11 cellular contexts compared by ENCODE assay signal in genomic region chr1:33060579-33061083, GRCh38. TPM values are rescaled to one million over a fixed set of nuclear protein-coding genes. Genes with fewer than 3 reads are reported as not detected.
A peak's percentile ranks its signal among the peaks of the same experiment; 100 is the strongest.
DNase-seq lines count a peak whose midpoint lies in the region; ATAC-seq, FAIRE-seq and TF ChIP-seq lines count a peak whose summit lies in the region.
"Had no signal": no experiment of that assay in that cellular context is flagged by ENCODE, and none has a peak within 500 bp of the region (broad histone marks: within the 10 kb centered on the region; RNA-seq: fewer than 3 reads in every experiment).

No MANE protein-coding gene starts in this region.

- POLR2A ChIA-PET in AG04450 (lab: Yijun Ruan, JAX) (interaction anchor here (0.7 to 1.4 kb wide), 2 partner anchors 39 to 81 kb away, joined by 3 to 5 read pairs; no protein-coding TSS in a partner anchor), Caco-2 (lab: Charles Lee) (no interaction called here)

- H3K4me3 ChIP-seq in AG04450 (ENCODE audit: low read depth, low read length) (no peak overlapping the region), NB4 (ENCODE audit: low read depth, low read length) (no peak overlapping the region), coronary artery (no peak overlapping the region), lung (no peak overlapping the region), Caco-2 (ENCODE audit: low read depth, low read length) (no peak overlapping the region)

- H3K4me1 Mint-ChIP-seq in Caco-2 (ENCODE audit: low read depth, unreplicated experiment), result peaks cover under 1% of the 10 kb centered on the region

- no peak overlapping the region for H3K27ac Mint-ChIP-seq in Caco-2 (ENCODE audit: unreplicated experiment)
- H3K27ac Mint-ChIP-seq: activated naive CD4-positive, alpha-beta T cell treated with anti-CD3 and anti-CD28 coated beads, Interleukin-2, amount 50 U/mL, for 72 hours had no signal

- no peak for FAIRE-seq in RCC 7860 (lab: Jason Lieb, UNC)

- H3K27me3 Mint-ChIP-seq in Caco-2 (ENCODE audit: insufficient read depth, unreplicated experiment), result no peaks in the 10 kb centered on the region

- H3K4me3 Mint-ChIP-seq in Caco-2 (ENCODE audit: unreplicated experiment), result no peak overlapping the region

- TF ChIP-seq CTCF in AG04450 (IDR thresholded peaks at IDR 0.05; ENCODE audit: low read depth, low read length) (no peak), NB4 (IDR thresholded peaks at IDR 0.05; ENCODE audit: low read depth, low read length) (no peak), coronary artery (IDR thresholded peaks at IDR 0.05) (no peak), lung (IDR thresholded peaks at IDR 0.05; ENCODE audit: control extremely low read depth, extremely low read depth) (no peak), Caco-2 (IDR thresholded peaks at IDR 0.05; ENCODE audit: insufficient read depth in 1 of 2, low read depth in 1 of 2, low read length in 1 of 2, severe bottlenecking in 1 of 2, unreplicated experiment in 1 of 2) (no peak)

- peak overlapping the region; percentile 39 for H3K27ac ChIP-seq in AG04450 (ENCODE audit: low read depth, low read length)
- H3K27ac ChIP-seq in coronary artery, result peak overlapping the region; percentile 14 to 62
- H3K27ac ChIP-seq in lung (ENCODE audit: low read depth in 1 of 2, low read length in 1 of 2), result no peak overlapping the region

- 82 to 84% methylated on average over 2 of the region's 2 CpGs for WGBS in lung, 2 donors

- CTCF ChIA-PET in AG04450 (lab: Charles Lee) (no interaction called here), Caco-2 (lab: Charles Lee) (no interaction called here)

- no peak for TF ChIP-seq POLR2A in NB4 (IDR thresholded peaks at IDR 0.05; ENCODE audit: extremely low read depth, insufficient read length)

- peaks cover 5% of the 10 kb centered on the region for H3K36me3 Mint-ChIP-seq in Caco-2 (ENCODE audit: insufficient read depth, unreplicated experiment)

- H3K9me3 ChIP-seq in AG04450 (ENCODE audit: control insufficient read depth, insufficient read depth, low read length), result peaks cover 30% of the 10 kb centered on the region
- peaks cover 3 to 16% of the 10 kb centered on the region in 2 donors for H3K9me3 ChIP-seq in lung (ENCODE audit: control insufficient read depth in 2 of 2, insufficient read depth in 1 of 2, low read length in 1 of 2)
- H3K9me3 ChIP-seq in Caco-2, result peaks cover 9% of the 10 kb centered on the region

- ATAC-seq in lung (ENCODE audit: insufficient read depth, low FRiP score) (peak; percentile 72), GM21737 (IDR thresholded peaks at IDR 0.05; ENCODE audit: unreplicated experiment) (no peak)
- ATAC-seq: activated naive CD4-positive, alpha-beta T cell treated with anti-CD3 and anti-CD28 coated beads, Interleukin-2, amount 50 U/mL, for 72 hours had no signal

- peaks cover 2% of the 10 kb centered on the region for H3K27me3 ChIP-seq in AG04450 (ENCODE audit: control insufficient read depth, insufficient read depth, low read length)
- no peaks in the 10 kb centered on the region for H3K27me3 ChIP-seq in lung (ENCODE audit: control insufficient read depth, insufficient read depth)
- no peaks in the 10 kb centered on the region for H3K27me3 ChIP-seq in Caco-2 (replicated peaks; ENCODE audit: control insufficient read depth, insufficient read depth, low read length)

- H3K4me1 ChIP-seq in lung (ENCODE audit: control insufficient read depth in 2 of 2, insufficient read depth in 2 of 2, low read length in 2 of 2) (peaks cover 0 to 3% of the 10 kb centered on the region in 2 donors), Caco-2 (no peaks in the 10 kb centered on the region)

- peak; percentile 78 for DNase-seq in AG04450 (ENCODE audit: low read depth, low spot score)
- DNase-seq in NB4 (ENCODE audit: low read depth), result peak; percentile 57
- DNase-seq in coronary artery (ENCODE audit: low spot score), result no peak
- DNase-seq in lung (ENCODE audit: low spot score), result peak; percentile 34
- DNase-seq in Caco-2, result no peak
- no peak for DNase-seq in RCC 7860 (ENCODE audit: low spot score)
- DNase-seq in stimulated activated CD4-positive, alpha-beta T cell treated with anti-CD3 and anti-CD28 coated beads, Interleukin-15, amount 100 ng/mL, for 24 hours, result no peak
- DNase-seq: ACHN, NCI-H1048 had no signal

- no TSS peak for BruUV-seq in Caco-2 (replicated peaks; lab: Mats Ljungman, UMichigan)

- H3K9me3 Mint-ChIP-seq in Caco-2 (ENCODE audit: unreplicated experiment), result peaks cover 14% of the 10 kb centered on the region

- intact Hi-C loops in Caco-2 (cut with micrococcal nuclease; ENCODE audit: unreplicated experiment), result no loop called here

- no peaks in the 10 kb centered on the region for H3K36me3 ChIP-seq in lung (ENCODE audit: control insufficient read depth in 2 of 2, insufficient read depth in 2 of 2, low read length in 2 of 2)
- no peaks in the 10 kb centered on the region for H3K36me3 ChIP-seq in Caco-2 (ENCODE audit: control insufficient read depth, insufficient read depth, low read length)

RNA-seq across cellular contexts. Expression of gene AZIN2, which starts 20.3 kb away (rescaled TPM):
- polyA plus RNA-seq in AG04450 (2011; rRNA removed) (7.0 and 7.8 TPM in 2 replicates), lung (1 to 10 TPM; 1.2 to 1.5 TPM)
- polyA minus RNA-seq in AG04450 (2011; rRNA and poly(A)+ RNA removed), result 13.7 and 14.7 TPM in 2 replicates
- total RNA-seq in lung (10 to 100 TPM in 1 of 2 donors, 1 to 10 TPM in 1; 6.2 to 12.8 TPM), Caco-2 (2022) (1.5 and 2.3 TPM in 2 replicates)

RNA-seq across cellular contexts. Expression of gene AK2, which starts 23.9 kb away (rescaled TPM):
- polyA plus RNA-seq in AG04450 (2011; rRNA removed) (129 TPM in 2 replicates), lung (100 to 1,000 TPM in 1 of 2 donors, 10 to 100 TPM in 1; 87.6 to 115 TPM)
- polyA minus RNA-seq in AG04450 (2011; rRNA and poly(A)+ RNA removed), result 59.6 and 66.6 TPM in 2 replicates
- total RNA-seq in lung (100 to 1,000 TPM in 1 of 2 donors, 10 to 100 TPM in 1; 86.8 to 127 TPM), Caco-2 (2022) (127 and 139 TPM in 2 replicates)

Comparison
In these comparisons a context has a peak if more than half of its experiments do, and no peak if none do; other contexts are left out.
1. DNase-seq: peak in AG04450 (single experiment), NB4 (single experiment) and lung (single experiment); none in coronary artery (single experiment), Caco-2 (0 of 2), RCC 7860 (single experiment) and stimulated activated CD4-positive, alpha-beta T cell treated with anti-CD3 and anti-CD28 coated beads, Interleukin-15, amount 100 ng/mL, for 24 hours (single experiment).
2. H3K27ac ChIP-seq: peak in AG04450 (single experiment) and coronary artery (2 of 2); none in lung (0 of 2).